In the genomic region with DNA sequence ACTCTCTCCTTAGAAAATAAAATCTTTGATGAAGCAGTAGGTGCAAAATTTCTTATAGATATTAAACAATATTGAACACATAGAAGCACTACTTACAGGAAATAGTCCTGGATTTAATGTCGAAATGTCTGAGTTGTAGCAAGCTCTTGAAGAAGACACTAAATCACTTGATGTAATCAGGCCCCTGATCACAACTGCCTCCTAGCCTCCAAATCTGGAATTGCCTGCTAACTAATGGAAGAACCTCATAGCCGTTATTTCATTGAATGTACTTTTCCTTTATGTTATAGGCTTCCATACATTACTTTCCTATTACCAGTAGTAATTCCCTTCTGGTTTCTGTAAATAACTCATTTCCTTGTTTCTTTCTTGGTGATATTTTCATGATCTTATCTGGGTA, we compare ENCODE assay signal across 18 cellular contexts.
DNase-seq lines count a peak whose midpoint lies in the region; ATAC-seq and TF ChIP-seq lines count a peak whose summit lies in the region.
"Had no signal": no experiment of that assay in that cellular context is flagged by ENCODE, and none has a peak within 500 bp of the region (broad histone marks: within the 10 kb centered on the region; RNA-seq: fewer than 3 reads in every experiment).

No MANE protein-coding gene starts in this region.

- no peak overlapping the region for H3K4me3 ChIP-seq in WI38 (ENCODE audit: low read depth, low read length)
- H3K4me3 ChIP-seq: K562, SJCRH30, spleen had no signal

- H3K4me1 ChIP-seq in foreskin keratinocyte = no peaks in the 10 kb centered on the region
- H3K4me1 ChIP-seq: SJCRH30, spleen had no signal

- H3K27ac ChIP-seq in C4-2B (no peak overlapping the region), foreskin keratinocyte (no peak overlapping the region)
- H3K27ac ChIP-seq: HL-60, SJCRH30, spleen had no signal

- DNase-seq in foreskin keratinocyte = no peak
- no peak for DNase-seq in activated CD8-positive, alpha-beta memory T cell treated with anti-CD3 and anti-CD28 coated beads, Interleukin-2, amount 50 U/mL, for 48 hours
- no peak for DNase-seq in NCI-H146 treated with DMSO at 0.1 percent for 48 hours (lab: John Stamatoyannopoulos, UW; ENCODE audit: unreplicated experiment)
- DNase-seq in stimulated activated CD4-positive, alpha-beta T cell treated with anti-CD3 and anti-CD28 coated beads, Interleukin-4, amount 100 ng/mL, for 1 hour = no peak
- DNase-seq: activated CD4-positive, alpha-beta T cell treated with anti-CD3 and anti-CD28 coated beads for 4 hours; activated CD8-positive, alpha-beta memory T cell treated with anti-CD3 and anti-CD28 coated beads, Interleukin-2, amount 50 U/mL, for 4 hours; aorta; Calu3; naive thymus-derived CD8-positive, alpha-beta T cell; NCI-H146; spleen had no signal

- TF ChIP-seq CTCF in C4-2B (conservative IDR thresholded peaks at IDR 0.05) (peak; percentile 36), WI38 (IDR thresholded peaks at IDR 0.05; ENCODE audit: low read depth, low read length) (peak; percentile 35; the same call in 1 of the 2 replicates), foreskin keratinocyte (conservative IDR thresholded peaks at IDR 0.05) (peak; percentile 46)

- no peak for TF ChIP-seq EP300 in Ishikawa (IDR thresholded peaks at IDR 0.05; ENCODE audit: borderline replicate concordance)

- ATAC-seq in foreskin keratinocyte = no peak
- ATAC-seq in GM21825 (IDR thresholded peaks at IDR 0.05; ENCODE audit: unreplicated experiment) = no peak
- ATAC-seq: K562; naive thymus-derived CD8-positive, alpha-beta T cell had no signal

- no peaks in the 10 kb centered on the region for H3K27me3 ChIP-seq in foreskin keratinocyte
- H3K27me3 ChIP-seq: SJCRH30, spleen had no signal

- peak; percentile 28; the same call in 1 of the 2 replicates for TF ChIP-seq RAD21 in Ishikawa (IDR thresholded peaks at IDR 0.05; ENCODE audit: low read depth)

TF ChIP-seq in Ishikawa, 13 proteins besides CTCF, POLR2A, EP300 and RAD21:
- no peak for TF ChIP-seq CREB1 (IDR thresholded peaks at IDR 0.05; ENCODE audit: low read depth)
- TF ChIP-seq REST (IDR thresholded peaks at IDR 0.05; ENCODE audit: low read depth) = no peak
- no peak for TF ChIP-seq TCF12 (IDR thresholded peaks at IDR 0.05; ENCODE audit: low read depth)
- no peak for TF ChIP-seq YY1 (IDR thresholded peaks at IDR 0.05; ENCODE audit: low read depth)
- no peak for TF ChIP-seq CEBPB (IDR thresholded peaks at IDR 0.05)
- TF ChIP-seq ZBTB7A (IDR thresholded peaks at IDR 0.05; ENCODE audit: low read depth) = no peak
- TF ChIP-seq FOXM1 (IDR thresholded peaks at IDR 0.05; ENCODE audit: borderline replicate concordance, low read depth) = no peak
- TF ChIP-seq NFIC (IDR thresholded peaks at IDR 0.05) = no peak
- TF ChIP-seq EGR1 (IDR thresholded peaks at IDR 0.05) = no peak
- no peak for TF ChIP-seq USF1 (IDR thresholded peaks at IDR 0.05)
- TF ChIP-seq MAX (IDR thresholded peaks at IDR 0.05) = no peak
- TF ChIP-seq TAF1 (IDR thresholded peaks at IDR 0.05; ENCODE audit: low read depth) = no peak
- TF ChIP-seq TEAD4 (IDR thresholded peaks at IDR 0.05) = no peak
